Comparison of ENCODE assay signal across 8 cellular contexts in the genomic region with DNA sequence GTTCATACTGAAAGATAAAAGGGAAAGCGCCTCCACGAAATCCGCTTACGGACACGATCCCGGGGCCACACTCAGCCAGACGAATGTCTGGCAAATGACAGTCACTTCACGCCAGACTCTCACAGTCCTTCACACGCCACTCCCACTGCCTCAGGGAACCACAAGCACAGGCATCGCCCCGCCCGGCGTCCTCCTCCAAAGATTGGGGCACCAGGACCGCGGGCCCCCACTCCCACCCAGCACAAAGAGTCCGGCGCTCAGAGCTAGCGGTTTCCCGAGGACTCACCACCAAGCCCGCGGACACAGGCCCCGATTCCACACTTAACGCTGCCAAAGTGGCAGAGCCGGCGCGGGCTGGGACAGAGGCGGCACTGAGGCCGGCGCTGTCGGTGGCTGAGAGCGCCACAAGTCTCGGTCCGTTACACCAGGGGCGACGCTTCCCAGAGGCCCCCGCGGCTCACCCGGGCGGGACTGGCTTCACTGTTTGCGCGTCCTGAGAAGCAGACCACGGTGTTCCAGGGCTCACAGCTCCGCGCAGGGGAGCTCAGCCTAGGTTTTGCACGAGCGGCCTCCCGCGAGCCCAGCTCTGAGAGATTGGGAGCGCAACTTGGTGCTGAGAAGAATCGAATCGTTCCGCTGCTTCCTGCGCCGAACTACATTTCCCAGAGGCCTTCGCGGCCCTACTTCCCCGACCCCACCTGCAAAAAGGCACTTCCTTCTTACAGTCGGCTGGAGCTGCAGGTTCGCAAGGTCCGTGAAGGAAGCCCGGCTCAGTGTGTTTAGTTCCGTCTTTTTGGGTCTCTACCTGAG. TPM values are rescaled to one million over a fixed set of nuclear protein-coding genes. Genes with fewer than 3 reads are reported as not detected.
DNase-seq lines count a peak whose midpoint lies in the region; ATAC-seq and TF ChIP-seq lines count a peak whose summit lies in the region.

A gene (minus strand): TSS at position 647 of the 810 bp plus-strand sequence. CDS start 22,523 bp downstream, outside the sequence.

- POLR2A ChIA-PET in WTC11 (lab: Charles Lee), result interaction anchor here (0.9 to 1.2 kb wide), 3 partner anchors 40 to 132 kb away, joined by 3 to 9 read pairs (median 5); a partner anchor contains a TSS

- peak within 1 kb of the TSS; percentile 88 to 95 for H3K4me3 ChIP-seq in cardiac fibroblast (replicated peaks in 1 of 2; ENCODE audit: low read depth in 2 of 2, low read length in 2 of 2)
- H3K4me3 ChIP-seq in smooth muscle cell, result peak within 1 kb of the TSS; percentile 84

- peaks cover 14% of the 10 kb centered on the region for H3K4me1 Mint-ChIP-seq in WTC11
- peaks cover 44 to 52% of the 10 kb centered on the region in 2 donors for H3K4me1 Mint-ChIP-seq in immature natural killer cell

- under 1% methylated on average over 59 of the region's 62 CpGs for whole genome bisulfite sequencing in smooth muscle cell (ENCODE audit: low lambda C conversion rate)

- peak within 1 kb of the TSS; percentile 95 for H3K27ac ChIP-seq in 22Rv1
- H3K27ac ChIP-seq in smooth muscle cell (ENCODE audit: low read depth), result peak within 1 kb of the TSS; percentile 68

- TF ChIP-seq CTCF in 22Rv1 (IDR thresholded peaks at IDR 0.05) (no peak), WTC11 (IDR thresholded peaks at IDR 0.05) (no peak), cardiac fibroblast (IDR thresholded peaks at IDR 0.05; ENCODE audit: low read depth, low read length) (no peak), smooth muscle cell (IDR thresholded peaks at IDR 0.05; ENCODE audit: borderline replicate concordance, insufficient read depth, poor library complexity, severe bottlenecking) (no peak)

- H3K36me3 Mint-ChIP-seq in WTC11 (peaks cover 9% of the 10 kb centered on the region), immature natural killer cell (peaks cover 16 to 20% (median 20%) of the 10 kb centered on the region in 3 donors)

- no peaks in the 10 kb centered on the region for H3K9me3 Mint-ChIP-seq in WTC11
- H3K9me3 Mint-ChIP-seq in immature natural killer cell, result peaks cover 5 to 11% (median 8%) of the 10 kb centered on the region in 6 donors

- H3K4me3 Mint-ChIP-seq in WTC11 (peak within 1 kb of the TSS; percentile 98), immature natural killer cell (peak within 1 kb of the TSS; percentile 91 to 99 (median 97))

- peaks cover 7% of the 10 kb centered on the region for H3K4me1 ChIP-seq in smooth muscle cell (ENCODE audit: low read depth)

- no peaks in the 10 kb centered on the region for H3K27me3 ChIP-seq in smooth muscle cell (ENCODE audit: low read depth)

- H3K79me2 ChIP-seq in smooth muscle cell (ENCODE audit: low read depth), result peaks cover 35% of the 10 kb centered on the region

- peak within 1 kb of the TSS; percentile 54 for H3K9ac ChIP-seq in smooth muscle cell (ENCODE audit: low read depth)

- peaks cover 16% of the 10 kb centered on the region for H3K9me3 ChIP-seq in smooth muscle cell (replicated peaks; ENCODE audit: low read depth)

- DNase-seq in NCI-H2171 (lab: John Stamatoyannopoulos, UW) (peak; percentile 82), WTC11 (ENCODE audit: low spot score) (peak; percentile 88), cardiac fibroblast (ENCODE audit: low read depth in 2 of 2) (peak; percentile 97), immature natural killer cell (peak; percentile 87 to 90 (median 89)), smooth muscle cell (lab: John Stamatoyannopoulos, UW; ENCODE audit: unreplicated experiment) (peak; percentile 72)

- H3K27ac Mint-ChIP-seq in WTC11, result peak within 1 kb of the TSS; percentile 98
- H3K27ac Mint-ChIP-seq in immature natural killer cell, result peak within 1 kb of the TSS; percentile 97 to 99 (median 98)

- peak within 1 kb of the TSS; percentile 94 for H3K4me2 ChIP-seq in smooth muscle cell

- H3K27me3 Mint-ChIP-seq in WTC11 (ENCODE audit: low read depth) (no peaks in the 10 kb centered on the region), immature natural killer cell (ENCODE audit: low read depth in 3 of 3) (peaks cover 8 to 26% (median 25%) of the 10 kb centered on the region in 3 donors)

- H3F3A ChIP-seq in smooth muscle cell (ENCODE audit: low read depth), result no peaks in the 10 kb centered on the region

- H3K36me3 ChIP-seq in smooth muscle cell (ENCODE audit: low read depth), result peaks cover 38% of the 10 kb centered on the region

- H2AFZ ChIP-seq in smooth muscle cell (ENCODE audit: low read depth), result peak within 1 kb of the TSS; percentile 87

- ATAC-seq in GM18520 (IDR thresholded peaks at IDR 0.05; ENCODE audit: unreplicated experiment), result peak; percentile 45
- ATAC-seq in HG03064 (IDR thresholded peaks at IDR 0.05; ENCODE audit: low read depth, unreplicated experiment), result peak; percentile 54
- ATAC-seq in WTC11, result peak; percentile 78

- CTCF ChIA-PET in WTC11 (lab: Charles Lee), result interaction anchor here (0.8 to 1.9 kb wide), 2 partner anchors 96 to 249 kb away, joined by 5 to 6 read pairs; a partner anchor contains a TSS

- no peaks in the 10 kb centered on the region for H4K20me1 ChIP-seq in smooth muscle cell (ENCODE audit: low read depth)

TF ChIP-seq in WTC11, 78 proteins besides CTCF, POLR2A, EP300 and RAD21 (continues in another document):
- TF ChIP-seq, protein P1, sequence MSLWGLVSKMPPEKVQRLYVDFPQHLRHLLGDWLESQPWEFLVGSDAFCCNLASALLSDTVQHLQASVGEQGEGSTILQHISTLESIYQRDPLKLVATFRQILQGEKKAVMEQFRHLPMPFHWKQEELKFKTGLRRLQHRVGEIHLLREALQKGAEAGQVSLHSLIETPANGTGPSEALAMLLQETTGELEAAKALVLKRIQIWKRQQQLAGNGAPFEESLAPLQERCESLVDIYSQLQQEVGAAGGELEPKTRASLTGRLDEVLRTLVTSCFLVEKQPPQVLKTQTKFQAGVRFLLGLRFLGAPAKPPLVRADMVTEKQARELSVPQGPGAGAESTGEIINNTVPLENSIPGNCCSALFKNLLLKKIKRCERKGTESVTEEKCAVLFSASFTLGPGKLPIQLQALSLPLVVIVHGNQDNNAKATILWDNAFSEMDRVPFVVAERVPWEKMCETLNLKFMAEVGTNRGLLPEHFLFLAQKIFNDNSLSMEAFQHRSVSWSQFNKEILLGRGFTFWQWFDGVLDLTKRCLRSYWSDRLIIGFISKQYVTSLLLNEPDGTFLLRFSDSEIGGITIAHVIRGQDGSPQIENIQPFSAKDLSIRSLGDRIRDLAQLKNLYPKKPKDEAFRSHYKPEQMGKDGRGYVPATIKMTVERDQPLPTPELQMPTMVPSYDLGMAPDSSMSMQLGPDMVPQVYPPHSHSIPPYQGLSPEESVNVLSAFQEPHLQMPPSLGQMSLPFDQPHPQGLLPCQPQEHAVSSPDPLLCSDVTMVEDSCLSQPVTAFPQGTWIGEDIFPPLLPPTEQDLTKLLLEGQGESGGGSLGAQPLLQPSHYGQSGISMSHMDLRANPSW (CRISPR knock-in tag; conservative IDR thresholded peaks at IDR 0.05; ENCODE audit: low read depth), result no peak
- TF ChIP-seq ELF4 (CRISPR knock-in tag; IDR thresholded peaks at IDR 0.05; ENCODE audit: low read depth) (no peak), ZNF219 (CRISPR knock-in tag; IDR thresholded peaks at IDR 0.05; ENCODE audit: borderline replicate concordance) (no peak), MXD4 (CRISPR knock-in tag; IDR thresholded peaks at IDR 0.05; ENCODE audit: borderline replicate concordance) (no peak), SOX15 (CRISPR knock-in tag; IDR thresholded peaks at IDR 0.05) (no peak), HMGA2 (CRISPR knock-in tag; IDR thresholded peaks at IDR 0.05) (no peak), JAZF1 (CRISPR knock-in tag; IDR thresholded peaks at IDR 0.05) (no peak)
- TF ChIP-seq, protein P2, sequence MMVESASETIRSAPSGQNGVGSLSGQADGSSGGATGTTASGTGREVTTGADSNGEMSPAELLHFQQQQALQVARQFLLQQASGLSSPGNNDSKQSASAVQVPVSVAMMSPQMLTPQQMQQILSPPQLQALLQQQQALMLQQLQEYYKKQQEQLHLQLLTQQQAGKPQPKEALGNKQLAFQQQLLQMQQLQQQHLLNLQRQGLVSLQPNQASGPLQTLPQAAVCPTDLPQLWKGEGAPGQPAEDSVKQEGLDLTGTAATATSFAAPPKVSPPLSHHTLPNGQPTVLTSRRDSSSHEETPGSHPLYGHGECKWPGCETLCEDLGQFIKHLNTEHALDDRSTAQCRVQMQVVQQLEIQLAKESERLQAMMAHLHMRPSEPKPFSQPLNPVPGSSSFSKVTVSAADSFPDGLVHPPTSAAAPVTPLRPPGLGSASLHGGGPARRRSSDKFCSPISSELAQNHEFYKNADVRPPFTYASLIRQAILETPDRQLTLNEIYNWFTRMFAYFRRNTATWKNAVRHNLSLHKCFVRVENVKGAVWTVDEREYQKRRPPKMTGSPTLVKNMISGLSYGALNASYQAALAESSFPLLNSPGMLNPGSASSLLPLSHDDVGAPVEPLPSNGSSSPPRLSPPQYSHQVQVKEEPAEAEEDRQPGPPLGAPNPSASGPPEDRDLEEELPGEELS (CRISPR knock-in tag; IDR thresholded peaks at IDR 0.05), result no peak
- TF ChIP-seq, protein P3, sequence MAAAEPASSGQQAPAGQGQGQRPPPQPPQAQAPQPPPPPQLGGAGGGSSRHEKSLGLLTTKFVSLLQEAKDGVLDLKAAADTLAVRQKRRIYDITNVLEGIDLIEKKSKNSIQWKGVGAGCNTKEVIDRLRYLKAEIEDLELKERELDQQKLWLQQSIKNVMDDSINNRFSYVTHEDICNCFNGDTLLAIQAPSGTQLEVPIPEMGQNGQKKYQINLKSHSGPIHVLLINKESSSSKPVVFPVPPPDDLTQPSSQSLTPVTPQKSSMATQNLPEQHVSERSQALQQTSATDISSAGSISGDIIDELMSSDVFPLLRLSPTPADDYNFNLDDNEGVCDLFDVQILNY (CRISPR knock-in tag; IDR thresholded peaks at IDR 0.05), result 0 out of 2 replicates have a peak, but pooled peaks have one; percentile 58
- TF ChIP-seq, protein P4, sequence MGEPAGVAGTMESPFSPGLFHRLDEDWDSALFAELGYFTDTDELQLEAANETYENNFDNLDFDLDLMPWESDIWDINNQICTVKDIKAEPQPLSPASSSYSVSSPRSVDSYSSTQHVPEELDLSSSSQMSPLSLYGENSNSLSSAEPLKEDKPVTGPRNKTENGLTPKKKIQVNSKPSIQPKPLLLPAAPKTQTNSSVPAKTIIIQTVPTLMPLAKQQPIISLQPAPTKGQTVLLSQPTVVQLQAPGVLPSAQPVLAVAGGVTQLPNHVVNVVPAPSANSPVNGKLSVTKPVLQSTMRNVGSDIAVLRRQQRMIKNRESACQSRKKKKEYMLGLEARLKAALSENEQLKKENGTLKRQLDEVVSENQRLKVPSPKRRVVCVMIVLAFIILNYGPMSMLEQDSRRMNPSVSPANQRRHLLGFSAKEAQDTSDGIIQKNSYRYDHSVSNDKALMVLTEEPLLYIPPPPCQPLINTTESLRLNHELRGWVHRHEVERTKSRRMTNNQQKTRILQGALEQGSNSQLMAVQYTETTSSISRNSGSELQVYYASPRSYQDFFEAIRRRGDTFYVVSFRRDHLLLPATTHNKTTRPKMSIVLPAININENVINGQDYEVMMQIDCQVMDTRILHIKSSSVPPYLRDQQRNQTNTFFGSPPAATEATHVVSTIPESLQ (CRISPR knock-in tag; IDR thresholded peaks at IDR 0.05), result no peak

RNA-seq across cellular contexts. Expression of the gene that starts here (rescaled TPM):
- total RNA-seq in WTC11 (2021) (12.0 to 15.5 TPM (median 12.9 TPM) in 3 replicates), smooth muscle cell (6.6 and 10.1 TPM in 2 replicates)
- polyA plus RNA-seq in immature natural killer cell (1 to 10 TPM; 4.4 to 8.6 (median 5.0) TPM), smooth muscle cell (3.8 and 4.1 TPM in 2 replicates)

Comparison
In these comparisons a context has a peak if more than half of its experiments do, and no peak if none do; other contexts are left out.
1. Peak in every context shown above with its lines: DNase-seq, ATAC-seq, H3K4me3 ChIP-seq and H3K27ac ChIP-seq.